Comparison of ENCODE assay signal across 17 cellular contexts in genomic region chr4:129453524-129453923, GRCh38.
A peak's percentile ranks its signal among the peaks of the same experiment; 100 is the strongest.
DNase-seq lines count a peak whose midpoint lies in the region; FAIRE-seq and TF ChIP-seq lines count a peak whose summit lies in the region.
"Had no signal": no experiment of that assay in that cellular context is flagged by ENCODE, and none has a peak within 500 bp of the region (broad histone marks: within the 10 kb centered on the region; RNA-seq: fewer than 3 reads in every experiment).

No MANE protein-coding gene starts in this region.

- H3K27me3 Mint-ChIP-seq in chondrocyte (ENCODE audit: low read depth): peaks cover 17% of the 10 kb centered on the region
- H3K27me3 Mint-ChIP-seq: T-helper 17 cell had no signal

- H3K4me2 ChIP-seq in endothelial cell of umbilical vein (ENCODE audit: insufficient read depth, low read length): no peak overlapping the region
- H3K4me2 ChIP-seq: GM23338 had no signal

- H3K36me3 ChIP-seq in endothelial cell of umbilical vein (ENCODE audit: control insufficient read depth in 2 of 2, extremely low read depth in 1 of 2, insufficient read depth in 2 of 2, low read length in 2 of 2): no peaks in the 10 kb centered on the region
- H3K36me3 ChIP-seq in SJCRH30: no peaks in the 10 kb centered on the region
- no peaks in the 10 kb centered on the region for H3K36me3 ChIP-seq in uterus

- H3K4me3 ChIP-seq in endothelial cell of umbilical vein (replicated peaks in 1 of 3; ENCODE audit: insufficient read depth in 1 of 3, low read depth in 1 of 3, low read length in 3 of 3) (no peak overlapping the region), SJCRH30 (no peak overlapping the region), uterus (no peak overlapping the region)
- H3K4me3 ChIP-seq: GM23338 had no signal

- peaks cover 8% of the 10 kb centered on the region for H3K9me3 Mint-ChIP-seq in chondrocyte (ENCODE audit: low read depth)
- H3K9me3 Mint-ChIP-seq: CD8-positive, alpha-beta T cell; GM23338 had no signal

- POLR2A ChIA-PET in endothelial cell of umbilical vein (lab: Charles Lee): no interaction called here

- H3K9me3 ChIP-seq in endothelial cell of umbilical vein (replicated peaks; ENCODE audit: control insufficient read depth, insufficient read depth, low read length): no peaks in the 10 kb centered on the region
- H3K9me3 ChIP-seq in SJCRH30 (replicated peaks): no peaks in the 10 kb centered on the region; the same call in 1 of the 2 replicates
- no peaks in the 10 kb centered on the region for H3K9me3 ChIP-seq in uterus

- intact Hi-C loops in endothelial cell of umbilical vein (cut with micrococcal nuclease) (no loop called here), uterus (cut with DNase I; ENCODE audit: low total_unique reads) (no loop called here)

- peak; percentile 70 for DNase-seq in DMS 273 treated with DMSO at 0.1 percent for 48 hours (lab: John Stamatoyannopoulos, UW)
- DNase-seq in NCI-H1092 (lab: John Stamatoyannopoulos, UW): peak; percentile 5
- peak; percentile 72 for DNase-seq in NCI-H2171 (lab: John Stamatoyannopoulos, UW)
- peak; percentile 39 for DNase-seq in endothelial cell of umbilical vein (ENCODE audit: low read depth, low spot score)
- no peak for DNase-seq in SJCRH30
- no peak for DNase-seq in chondrocyte (ENCODE audit: low spot score)
- DNase-seq in uterus: no peak
- no peak for DNase-seq in HK-2 (ENCODE audit: unreplicated experiment)
- DNase-seq: CD8-positive, alpha-beta T cell; EL; KG1; NCI-H1105; NCI-H2107; NCI-H510A; PC-3; T-helper 17 cell had no signal

- no peak overlapping the region for H3K4me3 Mint-ChIP-seq in chondrocyte (ENCODE audit: unreplicated experiment)
- H3K4me3 Mint-ChIP-seq: CD8-positive, alpha-beta T cell; GM23338; T-helper 17 cell had no signal

- no peaks in the 10 kb centered on the region for H3K4me1 ChIP-seq in endothelial cell of umbilical vein (ENCODE audit: control insufficient read depth, extremely low read depth, insufficient read depth, low read length)
- H3K4me1 ChIP-seq in SJCRH30: peaks cover 11% of the 10 kb centered on the region
- no peaks in the 10 kb centered on the region for H3K4me1 ChIP-seq in uterus

- H3K36me3 Mint-ChIP-seq in chondrocyte (ENCODE audit: low read depth): no peaks in the 10 kb centered on the region
- H3K36me3 Mint-ChIP-seq: CD8-positive, alpha-beta T cell had no signal

- no peaks in the 10 kb centered on the region for H4K20me1 ChIP-seq in endothelial cell of umbilical vein (replicated peaks; ENCODE audit: control insufficient read depth, extremely low read depth, insufficient read depth, low read length)

- BruUV-seq in endothelial cell of umbilical vein (replicated peaks; lab: Mats Ljungman, UMichigan): no TSS peak

- H3K27ac ChIP-seq in endothelial cell of umbilical vein (ENCODE audit: insufficient read depth, low read depth, low read length) (no peak overlapping the region), SJCRH30 (no peak overlapping the region), uterus (no peak overlapping the region)

- TF ChIP-seq CTCF in endothelial cell of umbilical vein (IDR thresholded peaks at IDR 0.05; ENCODE audit: extremely low read depth in 1 of 2, insufficient read depth in 1 of 2, low read depth in 1 of 2, low read length in 2 of 2): no peak
- no peak for TF ChIP-seq CTCF in chondrocyte (IDR thresholded peaks at IDR 0.05)
- no peak for TF ChIP-seq CTCF in uterus (IDR thresholded peaks at IDR 0.05)

- H3K9me1 ChIP-seq in endothelial cell of umbilical vein (replicated peaks; ENCODE audit: control insufficient read depth, extremely low read depth, insufficient read depth, low read length): no peaks in the 10 kb centered on the region

- no peak overlapping the region for H2AFZ ChIP-seq in endothelial cell of umbilical vein (ENCODE audit: low read depth, low read length)
- H2AFZ ChIP-seq: GM23338 had no signal

- CTCF ChIA-PET in endothelial cell of umbilical vein (lab: Charles Lee): no interaction called here

- dilution Hi-C loops in endothelial cell of umbilical vein (cut with MboI; ENCODE audit: extremely low pct_ligation_motif_present, low sequenced_read_pairs): no loop called here

- H3K27me3 ChIP-seq in endothelial cell of umbilical vein (ENCODE audit: control insufficient read depth in 2 of 2, insufficient read depth in 2 of 2, low read length in 2 of 2): no peaks in the 10 kb centered on the region
- no peaks in the 10 kb centered on the region for H3K27me3 ChIP-seq in SJCRH30
- no peaks in the 10 kb centered on the region for H3K27me3 ChIP-seq in uterus

- FAIRE-seq in endothelial cell of umbilical vein (lab: Jason Lieb, UNC): no peak

- no peak overlapping the region for H3K9ac ChIP-seq in endothelial cell of umbilical vein (replicated peaks; ENCODE audit: extremely low read depth, insufficient read depth, low read length)

- TF ChIP-seq POLR2A in endothelial cell of umbilical vein (IDR thresholded peaks at IDR 0.05; ENCODE audit: low read depth, low read length) (no peak), uterus (IDR thresholded peaks at IDR 0.05) (no peak)

- no peaks in the 10 kb centered on the region for H3K4me1 Mint-ChIP-seq in chondrocyte (ENCODE audit: low read depth)
- H3K4me1 Mint-ChIP-seq: GM23338, T-helper 17 cell had no signal

- no peak overlapping the region for H3K27ac Mint-ChIP-seq in chondrocyte (ENCODE audit: unreplicated experiment)
- H3K27ac Mint-ChIP-seq: CD8-positive, alpha-beta T cell; GM23338; T-helper 17 cell had no signal

- H3K79me2 ChIP-seq in endothelial cell of umbilical vein (ENCODE audit: control insufficient read depth, insufficient read depth, low read length): no peaks in the 10 kb centered on the region

TF ChIP-seq in endothelial cell of umbilical vein, 7 proteins besides CTCF, POLR2A, EP300 and RAD21:
- TF ChIP-seq, protein P1, sequence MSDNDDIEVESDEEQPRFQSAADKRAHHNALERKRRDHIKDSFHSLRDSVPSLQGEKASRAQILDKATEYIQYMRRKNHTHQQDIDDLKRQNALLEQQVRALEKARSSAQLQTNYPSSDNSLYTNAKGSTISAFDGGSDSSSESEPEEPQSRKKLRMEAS (IDR thresholded peaks at IDR 0.05; ENCODE audit: insufficient read depth, insufficient read length): no peak
- TF ChIP-seq JUN (IDR thresholded peaks at IDR 0.05; ENCODE audit: borderline replicate concordance, insufficient read depth, insufficient read length, low read depth) (no peak), GATA2 (IDR thresholded peaks at IDR 0.05; ENCODE audit: insufficient read depth, insufficient read length, low read depth, low read length) (no peak), POLR2AphosphoS5 (IDR thresholded peaks at IDR 0.05; ENCODE audit: insufficient read depth, low read depth, low read length) (no peak), FOS (IDR thresholded peaks at IDR 0.05; ENCODE audit: borderline replicate concordance, insufficient read depth, low read length) (no peak), MYC (IDR thresholded peaks at IDR 0.05; ENCODE audit: low read depth, low read length) (no peak), EZH2 (IDR thresholded peaks at IDR 0.05; ENCODE audit: borderline replicate concordance, low read depth, low read length, severe bottlenecking) (no peak)

Comparison
In these comparisons a context has a peak if more than half of its experiments do, and no peak if none do; other contexts are left out.
1. DNase-seq: peak in DMS 273 treated with DMSO at 0.1 percent for 48 hours (single experiment), NCI-H1092 (single experiment), NCI-H2171 (single experiment) and endothelial cell of umbilical vein (single experiment); none in SJCRH30 (0 of 2), chondrocyte (single experiment), uterus (0 of 2) and HK-2 (single experiment).